Comparison of ENCODE assay signal across 22 cellular contexts in the genomic region with DNA sequence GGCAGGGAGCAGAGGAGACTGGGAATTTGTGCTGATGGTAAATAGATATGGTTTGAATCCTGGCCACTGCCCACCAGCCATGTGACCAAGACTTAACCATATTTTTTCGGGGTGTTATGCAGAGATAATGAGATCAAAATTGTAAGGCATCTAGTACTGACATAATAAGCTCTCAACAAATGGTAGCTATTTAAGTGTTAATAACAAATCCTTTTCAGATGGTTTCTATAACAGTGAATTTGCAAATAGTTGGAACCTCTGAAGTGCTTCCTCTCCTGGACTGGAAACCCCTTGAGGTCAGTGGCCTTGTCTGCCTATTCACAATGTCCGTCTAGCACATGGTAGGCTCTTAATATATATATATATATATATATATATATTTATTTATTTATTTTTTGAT.
DNase-seq lines count a peak whose midpoint lies in the region; ATAC-seq and TF ChIP-seq lines count a peak whose summit lies in the region.
"Had no signal": no experiment of that assay in that cellular context is flagged by ENCODE, and none has a peak within 500 bp of the region (broad histone marks: within the 10 kb centered on the region; RNA-seq: fewer than 3 reads in every experiment).

No MANE protein-coding gene starts in this region.

- CTCF ChIA-PET in activated naive CD4-positive, alpha-beta T cell treated with anti-CD3 and anti-CD28 coated beads, Interleukin-2, amount 10 ng/mL, durations not matched to agents 7 days and 5 days (lab: Charles Lee): interaction anchor here (1.4 to 3.1 kb wide), 3 partner anchors 184 to 226 kb away, joined by 3 to 15 read pairs (median 12); no protein-coding TSS in a partner anchor

- H3K4me3 ChIP-seq in lower leg skin (ENCODE audit: low read depth, poor library complexity, severe bottlenecking): no peak overlapping the region
- H3K4me3 ChIP-seq: BLaER1 treated with 17β-estradiol and CSF1 and Interleukin-3, amounts not matched to agents 10 nM and 100 nM; GM23338; HAP-1 had no signal

- WGBS in lower leg skin, 2 donors: 82 to 89% methylated on average over 2 of the region's 2 CpGs

- DNase-seq in activated naive CD4-positive, alpha-beta T cell treated with anti-CD3 and anti-CD28 coated beads, Interleukin-2, amount 10 ng/mL, durations not matched to agents 7 days and 5 days: no peak
- DNase-seq in activated naive CD4-positive, alpha-beta T cell (lab: John Stamatoyannopoulos, UW): no peak
- peak; percentile 14 for DNase-seq in RKO (ENCODE audit: low spot score)
- DNase-seq in naive B cell: no peak
- no peak for DNase-seq in lower leg skin (ENCODE audit: low spot score in 2 of 2)
- no peak for DNase-seq in CD1c-positive myeloid dendritic cell (ENCODE audit: extremely low spot score)
- DNase-seq: Calu3, HFFc6, IMR-90, NCI-H1092, NCI-H1417 treated with DMSO at 0.1 percent for 48 hours, NCI-H187 treated with DMSO at 0.1 percent for 48 hours, NCI-H2107, NCI-H446, NCI-H524 treated with DMSO at 0.1 percent for 48 hours, NCI-H774, SK-N-SH, SW 1271 had no signal

- no peaks in the 10 kb centered on the region for H3K9me3 Mint-ChIP-seq in activated naive CD4-positive, alpha-beta T cell treated with anti-CD3 and anti-CD28 coated beads, Interleukin-2, amount 10 ng/mL, durations not matched to agents 7 days and 5 days
- H3K9me3 Mint-ChIP-seq in naive B cell: no peaks in the 10 kb centered on the region
- H3K9me3 Mint-ChIP-seq: HFFc6 had no signal

- peaks cover 29% of the 10 kb centered on the region for H3K36me3 Mint-ChIP-seq in activated naive CD4-positive, alpha-beta T cell treated with anti-CD3 and anti-CD28 coated beads, Interleukin-2, amount 10 ng/mL, durations not matched to agents 7 days and 5 days
- H3K36me3 Mint-ChIP-seq in naive B cell: no peaks in the 10 kb centered on the region

- TF ChIP-seq CTCF in lower leg skin (IDR thresholded peaks at IDR 0.05): no peak

- H3K4me1 Mint-ChIP-seq in activated naive CD4-positive, alpha-beta T cell treated with anti-CD3 and anti-CD28 coated beads, Interleukin-2, amount 10 ng/mL, durations not matched to agents 7 days and 5 days: peaks cover 63% of the 10 kb centered on the region
- peaks cover 29 to 79% (median 54%) of the 10 kb centered on the region in 3 donors for H3K4me1 Mint-ChIP-seq in naive B cell

- TF ChIP-seq POLR2A in lower leg skin (IDR thresholded peaks at IDR 0.05): no peak

- ATAC-seq in naive B cell (ENCODE audit: low read depth in 2 of 2) (no peak), HG03460 (IDR thresholded peaks at IDR 0.05; ENCODE audit: unreplicated experiment) (no peak)
- ATAC-seq: GM23338 had no signal

- peak overlapping the region; percentile 75 for H3K4me3 Mint-ChIP-seq in activated naive CD4-positive, alpha-beta T cell treated with anti-CD3 and anti-CD28 coated beads, Interleukin-2, amount 10 ng/mL, durations not matched to agents 7 days and 5 days
- H3K4me3 Mint-ChIP-seq in naive B cell: peak overlapping the region in 7 of 8 donors; percentile 70 to 95 (median 84)
- H3K4me3 Mint-ChIP-seq: GM23338, HFFc6 had no signal

- H3K27ac Mint-ChIP-seq in activated naive CD4-positive, alpha-beta T cell treated with anti-CD3 and anti-CD28 coated beads, Interleukin-2, amount 10 ng/mL, durations not matched to agents 7 days and 5 days: peak overlapping the region; percentile 96
- peak overlapping the region in 3 of 6 donors; percentile 3 to 96 (median 86) for H3K27ac Mint-ChIP-seq in naive B cell
- H3K27ac Mint-ChIP-seq: GM23338, HFFc6 had no signal

- H3K27me3 Mint-ChIP-seq in activated naive CD4-positive, alpha-beta T cell treated with anti-CD3 and anti-CD28 coated beads, Interleukin-2, amount 10 ng/mL, durations not matched to agents 7 days and 5 days: no peaks in the 10 kb centered on the region
- no peaks in the 10 kb centered on the region for H3K27me3 Mint-ChIP-seq in naive B cell

- intact Hi-C loops in lower leg skin (cut with DNase I; ENCODE audit: low total_unique reads): no loop called here
